ENCODE assay signal across 20 cellular contexts in genomic region chr5:100855295-100855694, GRCh38. TPM values are rescaled to one million over a fixed set of nuclear protein-coding genes. Genes with fewer than 3 reads are reported as not detected.
DNase-seq lines count a peak whose midpoint lies in the region; ATAC-seq and TF ChIP-seq lines count a peak whose summit lies in the region.
"Had no signal": no experiment of that assay in that cellular context is flagged by ENCODE, and none has a peak within 500 bp of the region (broad histone marks: within the 10 kb centered on the region; RNA-seq: fewer than 3 reads in every experiment).

No MANE protein-coding gene starts in this region.

- TF ChIP-seq CTCF in right lobe of liver (IDR thresholded peaks at IDR 0.05) = no peak

- no peaks in the 10 kb centered on the region for H3K27me3 ChIP-seq in HAP-1 (ENCODE audit: low read depth)
- no peaks in the 10 kb centered on the region for H3K27me3 ChIP-seq in right lobe of liver
- H3K27me3 ChIP-seq: MG63 had no signal

- H3K4me1 Mint-ChIP-seq in activated CD8-positive, alpha-beta memory T cell treated with anti-CD3 and anti-CD28 coated beads, Interleukin-2, amount 10 ng/mL, durations not matched to agents 7 days and 5 days = peaks cover 65% of the 10 kb centered on the region
- peaks cover 51% of the 10 kb centered on the region for H3K4me1 Mint-ChIP-seq in activated T-helper 1 cell treated with anti-CD3 and anti-CD28 coated beads, Interleukin-12 subunit alpha, Interleukin-12 subunit beta, Interleukin-2, Interleukin-4 antibody, amounts not matched to agents 30 ng/mL and 10 ng/mL and 1 ng/mL, durations not matched to agents 14 hours and 24 hours and 36 hours (ENCODE audit: low read depth)

- WGBS in right lobe of liver (ENCODE audit: insufficient coverage, low coverage, low lambda C conversion rate, missing lambda C conversion rate) = 47% methylated on average over 1 of the region's 1 CpG

- no peak overlapping the region for H3K4me3 ChIP-seq in HAP-1
- H3K4me3 ChIP-seq in right lobe of liver = no peak overlapping the region
- H3K4me3 ChIP-seq: lower lobe of right lung, MG63, PC-9, psoas muscle had no signal

- in situ Hi-C loops in HAP-1 (cut with MboI; ENCODE audit: low sequenced_read_pairs) = no loop called here

- no peak for TF ChIP-seq POLR2A in right lobe of liver (IDR thresholded peaks at IDR 0.05)

- H3K27ac ChIP-seq in right lobe of liver = no peak overlapping the region
- H3K27ac ChIP-seq: lower lobe of right lung, PC-9, psoas muscle had no signal

- no peak overlapping the region for H3K4me3 Mint-ChIP-seq in activated CD8-positive, alpha-beta memory T cell treated with anti-CD3 and anti-CD28 coated beads, Interleukin-2, amount 10 ng/mL, durations not matched to agents 7 days and 5 days
- H3K4me3 Mint-ChIP-seq in activated T-helper 1 cell treated with anti-CD3 and anti-CD28 coated beads, Interleukin-12 subunit alpha, Interleukin-12 subunit beta, Interleukin-2, Interleukin-4 antibody, amounts not matched to agents 30 ng/mL and 10 ng/mL and 1 ng/mL, durations not matched to agents 14 hours and 24 hours and 36 hours = peak overlapping the region; percentile 31
- H3K4me3 Mint-ChIP-seq: activated naive CD4-positive, alpha-beta T cell treated with anti-CD3 and anti-CD28 coated beads, Interleukin-2, amount 50 U/mL, for 24 hours had no signal

- H3K9me3 ChIP-seq in HAP-1 (no peaks in the 10 kb centered on the region), right lobe of liver (no peaks in the 10 kb centered on the region)
- H3K9me3 ChIP-seq: lower lobe of right lung, MG63, psoas muscle had no signal

- H3K27ac Mint-ChIP-seq in activated CD8-positive, alpha-beta memory T cell treated with anti-CD3 and anti-CD28 coated beads, Interleukin-2, amount 10 ng/mL, durations not matched to agents 7 days and 5 days = peak overlapping the region; percentile 78
- peak overlapping the region; percentile 79 for H3K27ac Mint-ChIP-seq in activated T-helper 1 cell treated with anti-CD3 and anti-CD28 coated beads, Interleukin-12 subunit alpha, Interleukin-12 subunit beta, Interleukin-2, Interleukin-4 antibody, amounts not matched to agents 30 ng/mL and 10 ng/mL and 1 ng/mL, durations not matched to agents 14 hours and 24 hours and 36 hours

- CTCF ChIA-PET in activated CD8-positive, alpha-beta memory T cell treated with anti-CD3 and anti-CD28 coated beads, Interleukin-2, amount 10 ng/mL, durations not matched to agents 7 days and 5 days (lab: Charles Lee) = interaction anchor here (1.0 to 1.7 kb wide), 2 partner anchors 13 to 42 kb away, joined by 4 read pairs; no protein-coding TSS in a partner anchor

- intact Hi-C loops in activated T-helper 1 cell treated with anti-CD3 and anti-CD28 coated beads, Interleukin-12 subunit alpha, Interleukin-12 subunit beta, Interleukin-2, Interleukin-4 antibody, amounts not matched to agents 30 ng/mL and 10 ng/mL and 1 ng/mL, durations not matched to agents 14 hours and 24 hours and 36 hours (cut with micrococcal nuclease) = no loop called here
- intact Hi-C loops in right lobe of liver (cut with DNase I) = no loop called here

- peaks cover 47% of the 10 kb centered on the region for H3K36me3 Mint-ChIP-seq in activated CD8-positive, alpha-beta memory T cell treated with anti-CD3 and anti-CD28 coated beads, Interleukin-2, amount 10 ng/mL, durations not matched to agents 7 days and 5 days
- H3K36me3 Mint-ChIP-seq in activated T-helper 1 cell treated with anti-CD3 and anti-CD28 coated beads, Interleukin-12 subunit alpha, Interleukin-12 subunit beta, Interleukin-2, Interleukin-4 antibody, amounts not matched to agents 30 ng/mL and 10 ng/mL and 1 ng/mL, durations not matched to agents 14 hours and 24 hours and 36 hours (ENCODE audit: low read depth) = peaks cover 37% of the 10 kb centered on the region

- DNase-seq in activated CD8-positive, alpha-beta memory T cell treated with anti-CD3 and anti-CD28 coated beads, Interleukin-2, amount 10 ng/mL, durations not matched to agents 7 days and 5 days = no peak
- DNase-seq in activated CD8-positive, alpha-beta memory T cell treated with anti-CD3 and anti-CD28 coated beads for 24 hours = no peak
- DNase-seq in activated T-helper 1 cell treated with anti-CD3 and anti-CD28 coated beads, Interleukin-12 subunit alpha, Interleukin-12 subunit beta, Interleukin-2, Interleukin-4 antibody, amounts not matched to agents 30 ng/mL and 10 ng/mL and 1 ng/mL, durations not matched to agents 14 hours and 24 hours and 36 hours (ENCODE audit: low spot score) = no peak
- peak; percentile 7 for DNase-seq in retina
- no peak for DNase-seq in HAP-1 (ENCODE audit: low spot score in 2 of 2)
- DNase-seq in inferior parietal cortex (ENCODE audit: extremely low spot score) = no peak
- no peak for DNase-seq in right lobe of liver
- DNase-seq: ACHN, COR-L47, GF-D8, HCEC 1CT, lower lobe of right lung, MG63, NCI-H2029 treated with DMSO at 0.1 percent for 48 hours, NCI-H524, PC-9, psoas muscle, substantia nigra had no signal

- H3K9me3 Mint-ChIP-seq in activated CD8-positive, alpha-beta memory T cell treated with anti-CD3 and anti-CD28 coated beads, Interleukin-2, amount 10 ng/mL, durations not matched to agents 7 days and 5 days (ENCODE audit: low read depth) = no peaks in the 10 kb centered on the region
- no peaks in the 10 kb centered on the region for H3K9me3 Mint-ChIP-seq in activated T-helper 1 cell treated with anti-CD3 and anti-CD28 coated beads, Interleukin-12 subunit alpha, Interleukin-12 subunit beta, Interleukin-2, Interleukin-4 antibody, amounts not matched to agents 30 ng/mL and 10 ng/mL and 1 ng/mL, durations not matched to agents 14 hours and 24 hours and 36 hours
- H3K9me3 Mint-ChIP-seq: activated naive CD4-positive, alpha-beta T cell treated with anti-CD3 and anti-CD28 coated beads, Interleukin-2, amount 50 U/mL, for 24 hours had no signal

- no peaks in the 10 kb centered on the region for H3K27me3 Mint-ChIP-seq in activated CD8-positive, alpha-beta memory T cell treated with anti-CD3 and anti-CD28 coated beads, Interleukin-2, amount 10 ng/mL, durations not matched to agents 7 days and 5 days
- H3K27me3 Mint-ChIP-seq in activated T-helper 1 cell treated with anti-CD3 and anti-CD28 coated beads, Interleukin-12 subunit alpha, Interleukin-12 subunit beta, Interleukin-2, Interleukin-4 antibody, amounts not matched to agents 30 ng/mL and 10 ng/mL and 1 ng/mL, durations not matched to agents 14 hours and 24 hours and 36 hours (ENCODE audit: insufficient read depth) = no peaks in the 10 kb centered on the region
- H3K27me3 Mint-ChIP-seq: activated naive CD4-positive, alpha-beta T cell treated with anti-CD3 and anti-CD28 coated beads, Interleukin-2, amount 50 U/mL, for 24 hours had no signal

- no peak for ATAC-seq in activated CD8-positive, alpha-beta memory T cell treated with anti-CD3 and anti-CD28 coated beads, Interleukin-2, amount 10 ng/mL, durations not matched to agents 7 days and 5 days
- peak; percentile 12 for ATAC-seq in HG03342 (IDR thresholded peaks at IDR 0.05; ENCODE audit: unreplicated experiment)
- no peak for ATAC-seq in right lobe of liver
- ATAC-seq: lower lobe of right lung, psoas muscle had no signal

- H3K4me1 ChIP-seq in HAP-1 = peaks cover 4% of the 10 kb centered on the region
- H3K4me1 ChIP-seq in right lobe of liver = no peaks in the 10 kb centered on the region
- H3K4me1 ChIP-seq: psoas muscle had no signal

- H3K36me3 ChIP-seq in HAP-1 (replicated peaks) = no peaks in the 10 kb centered on the region
- H3K36me3 ChIP-seq in right lobe of liver = no peaks in the 10 kb centered on the region
- H3K36me3 ChIP-seq: MG63 had no signal

RNA-seq across cellular contexts. Expression of gene ST8SIA4, which starts 47.8 kb away (rescaled TPM):
- 10 to 100 TPM; 53.3 to 59.3 TPM for total RNA-seq in activated CD8-positive, alpha-beta memory T cell treated with anti-CD3 and anti-CD28 coated beads, Interleukin-2, amount 10 ng/mL, durations not matched to agents 7 days and 5 days
- total RNA-seq in activated T-helper 1 cell treated with anti-CD3 and anti-CD28 coated beads, Interleukin-12 subunit alpha, Interleukin-12 subunit beta, Interleukin-2, Interleukin-4 antibody, amounts not matched to agents 30 ng/mL and 10 ng/mL and 1 ng/mL, durations not matched to agents 14 hours and 24 hours and 36 hours = 63.1 and 65.2 TPM in 2 replicates
- total RNA-seq in right lobe of liver = 1 to 10 TPM; 1.2 to 6.7 (median 1.7) TPM
